ENCODE assay signal across 31 cellular contexts in the genomic region with DNA sequence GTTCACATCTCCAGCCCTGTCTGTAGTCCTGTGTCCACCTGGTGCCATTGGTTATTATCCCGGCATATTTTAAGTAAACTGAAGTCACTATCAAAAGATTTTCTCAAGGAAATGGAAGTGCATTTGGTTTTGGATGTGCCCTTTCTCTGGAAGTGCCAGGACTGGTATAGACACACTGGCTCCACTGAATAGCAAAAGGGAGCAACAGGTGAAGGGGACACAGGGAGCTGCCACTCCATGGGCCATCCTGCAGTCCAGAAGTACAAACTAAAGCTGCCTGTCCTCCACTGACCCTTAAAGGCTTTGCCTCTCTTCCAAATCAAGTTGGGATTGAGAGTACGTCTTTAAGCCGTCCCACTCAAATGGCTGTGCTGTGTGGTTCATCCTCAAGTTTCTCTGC.
"Had no signal": no experiment of that assay in that cellular context is flagged by ENCODE, and none has a peak within 500 bp of the region (broad histone marks: within the 10 kb centered on the region; RNA-seq: fewer than 3 reads in every experiment).

No MANE protein-coding gene starts in this region.

- H3K27ac ChIP-seq: adrenal gland, body of pancreas, brain microvascular endothelial cell, breast epithelium, WERI-Rb-1 had no signal

- H3K4me3 ChIP-seq: adrenal gland, body of pancreas, breast epithelium had no signal

- H3K27ac Mint-ChIP-seq: activated CD4-positive, alpha-beta memory T cell treated with anti-CD3 and anti-CD28 coated beads, Interleukin-2, amount 10 ng/mL, durations not matched to agents 7 days and 5 days; activated CD4-positive, alpha-beta T cell treated with anti-CD3 and anti-CD28 coated beads for 36 hours; activated CD4-positive, alpha-beta T cell treated with anti-CD3 and anti-CD28 coated beads, Interleukin-2, amount 10 ng/mL, durations not matched to agents 7 days and 5 days; activated CD8-positive, alpha-beta memory T cell treated with anti-CD3 and anti-CD28 coated beads, Interleukin-2, amount 10 ng/mL, durations not matched to agents 7 days and 5 days; activated CD8-positive, alpha-beta T cell treated with anti-CD3 and anti-CD28 coated beads, Interleukin-2, amount 10 ng/mL, durations not matched to agents 7 days and 5 days; activated naive CD4-positive, alpha-beta T cell treated with anti-CD3 and anti-CD28 coated beads for 36 hours; activated naive CD8-positive, alpha-beta T cell treated with anti-CD3 and anti-CD28 coated beads, Interleukin-2, amount 10 ng/mL, durations not matched to agents 7 days and 5 days; activated T-cell treated with anti-CD3 and anti-CD28 coated beads, Interleukin-2, amount 50 U/mL, for 72 hours; activated T-helper 1 cell treated with anti-CD3 and anti-CD28 coated beads, Interleukin-12 subunit alpha, Interleukin-12 subunit beta, Interleukin-2, Interleukin-4 antibody, amounts not matched to agents 30 ng/mL and 10 ng/mL and 1 ng/mL, durations not matched to agents 14 hours and 24 hours and 36 hours; activated T-helper 17 cell treated with anti-CD3 and anti-CD28 coated beads, Interleukin-2, amount 50 U/mL, for 72 hours; T-helper 17 cell; WTC11 had no signal

- FAIRE-seq: colon had no signal

- H3K4me3 Mint-ChIP-seq: activated CD4-positive, alpha-beta memory T cell treated with anti-CD3 and anti-CD28 coated beads, Interleukin-2, amount 10 ng/mL, durations not matched to agents 7 days and 5 days; activated CD4-positive, alpha-beta T cell treated with anti-CD3 and anti-CD28 coated beads for 36 hours; activated CD4-positive, alpha-beta T cell treated with anti-CD3 and anti-CD28 coated beads, Interleukin-2, amount 10 ng/mL, durations not matched to agents 7 days and 5 days; activated CD8-positive, alpha-beta memory T cell treated with anti-CD3 and anti-CD28 coated beads, Interleukin-2, amount 10 ng/mL, durations not matched to agents 7 days and 5 days; activated CD8-positive, alpha-beta T cell treated with anti-CD3 and anti-CD28 coated beads, Interleukin-2, amount 10 ng/mL, durations not matched to agents 7 days and 5 days; activated naive CD4-positive, alpha-beta T cell treated with anti-CD3 and anti-CD28 coated beads for 36 hours; activated naive CD8-positive, alpha-beta T cell treated with anti-CD3 and anti-CD28 coated beads, Interleukin-2, amount 10 ng/mL, durations not matched to agents 7 days and 5 days; activated T-cell treated with anti-CD3 and anti-CD28 coated beads, Interleukin-2, amount 50 U/mL, for 4 hours; activated T-cell treated with anti-CD3 and anti-CD28 coated beads, Interleukin-2, amount 50 U/mL, for 72 hours; activated T-helper 1 cell treated with anti-CD3 and anti-CD28 coated beads, Interleukin-12 subunit alpha, Interleukin-12 subunit beta, Interleukin-2, Interleukin-4 antibody, amounts not matched to agents 30 ng/mL and 10 ng/mL and 1 ng/mL, durations not matched to agents 14 hours and 24 hours and 36 hours; activated T-helper 17 cell treated with anti-CD3 and anti-CD28 coated beads, Interleukin-2, amount 50 U/mL, for 72 hours; T-helper 17 cell; WTC11 had no signal

- H3K36me3 Mint-ChIP-seq: activated CD8-positive, alpha-beta memory T cell treated with anti-CD3 and anti-CD28 coated beads, Interleukin-2, amount 10 ng/mL, durations not matched to agents 7 days and 5 days; activated naive CD4-positive, alpha-beta T cell treated with anti-CD3 and anti-CD28 coated beads, Interleukin-2, amount 50 U/mL, for 72 hours; activated naive CD8-positive, alpha-beta T cell treated with anti-CD3 and anti-CD28 coated beads, Interleukin-2, amount 10 ng/mL, durations not matched to agents 7 days and 5 days; WTC11 had no signal

- H3K9me3 Mint-ChIP-seq: activated CD4-positive, alpha-beta memory T cell treated with anti-CD3 and anti-CD28 coated beads, Interleukin-2, amount 10 ng/mL, durations not matched to agents 7 days and 5 days; activated CD4-positive, alpha-beta T cell treated with anti-CD3 and anti-CD28 coated beads, Interleukin-2, amount 10 ng/mL, durations not matched to agents 7 days and 5 days; activated naive CD4-positive, alpha-beta T cell treated with anti-CD3 and anti-CD28 coated beads for 36 hours; activated naive CD4-positive, alpha-beta T cell treated with anti-CD3 and anti-CD28 coated beads, Interleukin-2, amount 50 U/mL, for 72 hours; activated naive CD8-positive, alpha-beta T cell treated with anti-CD3 and anti-CD28 coated beads, Interleukin-2, amount 10 ng/mL, durations not matched to agents 7 days and 5 days; activated T-cell treated with anti-CD3 and anti-CD28 coated beads, Interleukin-2, amount 50 U/mL, for 4 hours; activated T-cell treated with anti-CD3 and anti-CD28 coated beads, Interleukin-2, amount 50 U/mL, for 72 hours; activated T-helper 1 cell treated with anti-CD3 and anti-CD28 coated beads, Interleukin-12 subunit alpha, Interleukin-12 subunit beta, Interleukin-2, Interleukin-4 antibody, amounts not matched to agents 30 ng/mL and 10 ng/mL and 1 ng/mL, durations not matched to agents 14 hours and 24 hours and 36 hours; activated T-helper 17 cell treated with anti-CD3 and anti-CD28 coated beads, Interleukin-2, amount 50 U/mL, for 72 hours had no signal

- H3K4me1 Mint-ChIP-seq: WTC11 had no signal

- H3K9me3 ChIP-seq: adrenal gland, body of pancreas, breast epithelium had no signal

- DNase-seq: activated CD4-positive, alpha-beta T cell treated with anti-CD3 and anti-CD28 coated beads for 1 hour; activated CD4-positive, CD25-positive, alpha-beta regulatory T cell; activated CD8-positive, alpha-beta memory T cell treated with anti-CD3 and anti-CD28 coated beads for 24 hours; activated effector memory CD4-positive, alpha-beta T cell treated with anti-CD3 and anti-CD28 coated beads, Interleukin-2, amount 50 U/mL, for 16 hours; activated gamma-delta T cell treated with Interleukin-2 at 50 U/mL for 16 hours; activated naive CD4-positive, alpha-beta T cell; activated naive CD4-positive, alpha-beta T cell treated with anti-CD3 and anti-CD28 coated beads, Interleukin-2, amount 50 U/mL, for 16 hours; activated naive CD8-positive, alpha-beta T cell treated with anti-CD3 and anti-CD28 coated beads, Interleukin-2, amount 10 ng/mL, durations not matched to agents 7 days and 5 days; activated T-cell treated with anti-CD3 and anti-CD28 coated beads for 4 hours; activated T-cell treated with anti-CD3 and anti-CD28 coated beads, Interleukin-2, amount 50 U/mL, for 1 hour; activated T-cell treated with anti-CD3 and anti-CD28 coated beads, Interleukin-2, amount 50 U/mL, for 4 hours; adrenal gland; amniotic stem cell; aorta; body of pancreas; T-helper 17 cell; WERI-Rb-1 had no signal

- H3K27me3 ChIP-seq: adrenal gland, body of pancreas, brain microvascular endothelial cell, breast epithelium had no signal

- ATAC-seq: body of pancreas, WTC11 had no signal

- H3K36me3 ChIP-seq: adrenal gland, brain microvascular endothelial cell, breast epithelium, WERI-Rb-1 had no signal

- H3K4me1 ChIP-seq: adrenal gland, body of pancreas, breast epithelium had no signal
